Comparison of ENCODE assay signal across 1 cellular context in genomic region chr7:76318488-76319353, GRCh38.
TF ChIP-seq lines count a peak whose summit lies in the region.

No MANE protein-coding gene starts in this region.

TF ChIP-seq in K562, 482 proteins besides CTCF, POLR2A, EP300 and RAD21 (continued from another document and continues in another):
- peak; percentile 42; the same call in 1 of the 2 replicates for TF ChIP-seq MGA (IDR thresholded peaks at IDR 0.05)
- no peak for TF ChIP-seq SLC30A9 (CRISPR knock-in tag; IDR thresholded peaks at IDR 0.05)
- TF ChIP-seq ZNF785 (CRISPR knock-in tag; IDR thresholded peaks at IDR 0.05): no peak
- no peak for TF ChIP-seq TRIM25 (IDR thresholded peaks at IDR 0.05; ENCODE audit: borderline replicate concordance)
- no peak for TF ChIP-seq JUN (IDR thresholded peaks at IDR 0.05; ENCODE audit: borderline replicate concordance, low read depth, low read length)
- TF ChIP-seq JUN (CRISPR knock-in tag; IDR thresholded peaks at IDR 0.05; ENCODE audit: borderline replicate concordance): 0 out of 2 replicates have a peak, but pooled peaks have one; percentile 47
- 0 out of 4 replicates have a peak, but pooled peaks have one; percentile 12 to 20 for TF ChIP-seq KDM1A (IDR thresholded peaks at IDR 0.05)
- no peak for TF ChIP-seq EWSR1 (IDR thresholded peaks at IDR 0.05; ENCODE audit: borderline replicate concordance, low read depth, partially characterized antibody)
- TF ChIP-seq ZBTB40 (IDR thresholded peaks at IDR 0.05): no peak
- TF ChIP-seq ZBTB40 (CRISPR knock-in tag; IDR thresholded peaks at IDR 0.05): no peak
- TF ChIP-seq EP400 (IDR thresholded peaks at IDR 0.05): 0 out of 2 replicates have a peak, but pooled peaks have one; percentile 14
- peak in 1 of 2 experiments; percentile 22; a peak in 1 of 4 replicates for TF ChIP-seq RCOR1 (IDR thresholded peaks at IDR 0.05; ENCODE audit: borderline replicate concordance in 1 of 2, low read depth in 2 of 2, low read length in 2 of 2)
- TF ChIP-seq NKRF (IDR thresholded peaks at IDR 0.05; ENCODE audit: borderline replicate concordance): peak; percentile 74; the same call in 1 of the 2 replicates
- no peak for TF ChIP-seq ZNF668 (CRISPR knock-in tag; IDR thresholded peaks at IDR 0.05)
- TF ChIP-seq HBP1 (CRISPR knock-in tag; IDR thresholded peaks at IDR 0.05): 0 out of 2 replicates have a peak, but pooled peaks have one; percentile 3
- TF ChIP-seq NR3C1 (CRISPR knock-in tag; IDR thresholded peaks at IDR 0.05): no peak
- TF ChIP-seq XRCC5 (IDR thresholded peaks at IDR 0.05; ENCODE audit: low read depth, low read length): peak; percentile 9; the same call in 1 of the 2 replicates
- no peak; a peak in 1 of 4 replicates for TF ChIP-seq TRIM24 (IDR thresholded peaks at IDR 0.05)
- TF ChIP-seq OTX1 (CRISPR knock-in tag; IDR thresholded peaks at IDR 0.05): 0 out of 2 replicates have a peak, but pooled peaks have one; percentile 20
- peak; percentile 8 for TF ChIP-seq POLR2B (IDR thresholded peaks at IDR 0.05; ENCODE audit: low read depth, partially characterized antibody)
- TF ChIP-seq TCF3 (CRISPR knock-in tag; IDR thresholded peaks at IDR 0.05): peak; percentile 12; the same call in 1 of the 2 replicates
- no peak for TF ChIP-seq ZNF507 (tag; conservative IDR thresholded peaks at IDR 0.05)
- TF ChIP-seq MEF2A (IDR thresholded peaks at IDR 0.05; ENCODE audit: control insufficient read depth, low read depth, low read length): no peak
- TF ChIP-seq ETS2 (tag; IDR thresholded peaks at IDR 0.05; ENCODE audit: borderline replicate concordance, poor library complexity, severe bottlenecking): no peak
